8 cellular contexts compared by ENCODE assay signal in the genomic region with DNA sequence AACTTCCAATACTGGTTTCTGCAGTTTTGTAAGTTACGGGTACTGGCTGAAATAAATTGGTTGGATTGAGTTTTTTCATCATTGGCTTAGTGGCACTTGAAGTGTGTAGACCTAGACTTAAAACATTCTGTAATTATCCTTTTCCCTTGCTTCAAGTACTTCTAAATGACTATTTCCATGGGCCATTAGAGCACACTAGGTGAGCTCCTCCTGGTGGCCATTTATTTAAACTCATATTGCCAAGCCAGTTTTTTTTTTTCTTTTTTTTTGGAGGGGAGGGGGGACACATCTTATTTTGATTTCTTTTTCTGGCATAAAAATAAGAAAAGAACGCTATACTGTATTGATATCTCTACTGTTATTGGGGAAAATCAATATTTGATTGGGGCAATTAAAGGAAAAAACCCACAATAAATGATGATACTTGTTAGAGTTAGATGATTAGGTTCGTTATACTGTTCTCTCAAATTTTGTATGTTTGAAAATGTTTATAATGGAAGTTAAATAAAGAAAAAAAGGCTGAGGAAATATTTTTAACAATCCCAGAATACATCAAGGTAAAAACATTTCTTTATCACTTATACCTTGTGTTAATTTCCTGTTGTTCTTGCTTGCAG.
DNase-seq lines count a peak whose midpoint lies in the region; ATAC-seq and TF ChIP-seq lines count a peak whose summit lies in the region.

No MANE protein-coding gene starts in this region.

- H3K27me3 ChIP-seq in Loucy (ENCODE audit: insufficient read depth, low read length, poor library complexity, severe bottlenecking) (no peaks in the 10 kb centered on the region), SJCRH30 (no peaks in the 10 kb centered on the region)

- no peaks in the 10 kb centered on the region for H3K9me3 ChIP-seq in Loucy (ENCODE audit: insufficient read depth, low read depth, low read length)
- no peaks in the 10 kb centered on the region for H3K9me3 ChIP-seq in SJCRH30 (replicated peaks)

- H3K4me1 ChIP-seq in Loucy (ENCODE audit: insufficient read depth, low read length, poor library complexity, severe bottlenecking) (no peaks in the 10 kb centered on the region), SJCRH30 (no peaks in the 10 kb centered on the region)

- H3K9me2 ChIP-seq in Loucy (replicated peaks; ENCODE audit: low read depth, low read length) = no peaks in the 10 kb centered on the region

- H3K79me2 ChIP-seq in Loucy (ENCODE audit: insufficient read depth, low read length) = no peaks in the 10 kb centered on the region

- no peak overlapping the region for H3K4me3 ChIP-seq in Loucy (ENCODE audit: low read length, poor library complexity, severe bottlenecking)
- no peak overlapping the region for H3K4me3 ChIP-seq in SJCRH30
- H3K4me3 ChIP-seq in fibroblast of mammary gland (ENCODE audit: control insufficient read depth, low read depth, low read length) = no peak overlapping the region

- no peak overlapping the region for H2AFZ ChIP-seq in Loucy (ENCODE audit: low read length)

- no peak for ATAC-seq in GM19455 (IDR thresholded peaks at IDR 0.05; ENCODE audit: unreplicated experiment)

- no peak overlapping the region for H3K4me2 ChIP-seq in Loucy (ENCODE audit: low read depth, low read length, poor library complexity, severe bottlenecking)

- DNase-seq in activated gamma-delta T cell treated with Interleukin-2 at 50 U/mL for 16 hours (peak; percentile 5), activated gamma-delta T cell (lab: John Stamatoyannopoulos, UW) (no peak), SJCRH30 (peak; percentile 11 to 68), fibroblast of mammary gland (ENCODE audit: low read depth) (peak; percentile 68), pulmonary artery endothelial cell (ENCODE audit: low read depth, low spot score) (peak; percentile 11), substantia nigra (lab: John Stamatoyannopoulos, UW) (no peak)

- TF ChIP-seq CTCF in Loucy (conservative IDR thresholded peaks at IDR 0.05; ENCODE audit: low read length) (peak; percentile 88), fibroblast of mammary gland (conservative IDR thresholded peaks at IDR 0.05; ENCODE audit: control insufficient read depth, insufficient read depth, low read depth, low read length) (peak; percentile 83)

- H3K36me3 ChIP-seq in Loucy (ENCODE audit: insufficient read depth, low read length) = peaks cover 46% of the 10 kb centered on the region; the same call in 1 of the 2 replicates
- H3K36me3 ChIP-seq in SJCRH30 = peaks cover 58% of the 10 kb centered on the region

- H3F3A ChIP-seq in Loucy (ENCODE audit: low read depth) = no peaks in the 10 kb centered on the region

- H4K20me1 ChIP-seq in Loucy (ENCODE audit: insufficient read depth, low read length, poor library complexity, severe bottlenecking) = no peaks in the 10 kb centered on the region

- H3K9ac ChIP-seq in Loucy (ENCODE audit: low read depth, low read length, poor library complexity, severe bottlenecking) = no peak overlapping the region

- H3K27ac ChIP-seq in SJCRH30 (no peak overlapping the region), substantia nigra (ENCODE audit: low read depth, low read length, poor library complexity, severe bottlenecking) (no peak overlapping the region)

Comparison
In these comparisons a context has a peak if more than half of its experiments do, and no peak if none do; other contexts are left out.
1. DNase-seq: peak in activated gamma-delta T cell treated with Interleukin-2 at 50 U/mL for 16 hours (single experiment), SJCRH30 (2 of 2), fibroblast of mammary gland (single experiment) and pulmonary artery endothelial cell (single experiment); none in activated gamma-delta T cell (single experiment) and substantia nigra (0 of 49).